In the genomic region with DNA sequence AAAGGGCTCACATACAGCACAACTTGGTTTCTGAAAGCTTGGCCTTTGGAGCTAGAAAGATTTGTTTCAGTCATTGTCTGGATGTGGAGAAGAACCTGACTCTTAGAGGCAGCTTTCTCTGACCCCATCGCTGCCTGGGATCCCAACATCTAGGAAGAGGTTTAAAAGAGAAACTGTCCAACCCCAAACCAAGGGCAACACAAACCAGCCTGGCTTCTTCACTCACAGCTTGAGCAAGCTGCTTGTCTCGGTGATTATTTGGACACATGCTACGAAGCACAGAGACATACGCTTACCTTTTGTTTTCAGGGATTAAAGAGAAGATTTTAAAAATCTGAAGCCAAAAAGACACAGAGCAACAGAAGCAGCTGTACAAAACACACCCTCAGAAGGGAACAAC, we compare ENCODE assay signal across 25 cellular contexts.
DNase-seq lines count a peak whose midpoint lies in the region; ATAC-seq and TF ChIP-seq lines count a peak whose summit lies in the region.
"Had no signal": no experiment of that assay in that cellular context is flagged by ENCODE, and none has a peak within 500 bp of the region (broad histone marks: within the 10 kb centered on the region; RNA-seq: fewer than 3 reads in every experiment).

No MANE protein-coding gene starts in this region.

- no peak overlapping the region for H3K4me2 ChIP-seq in GM23248 (ENCODE audit: unreplicated experiment)
- H3K4me2 ChIP-seq: SK-N-SH had no signal

- intact Hi-C loops in colonic mucosa (cut with DNase I), result no loop called here
- intact Hi-C loops in transverse colon (cut with DNase I; ENCODE audit: low total_unique reads), result loop anchor here (5.0 kb wide), 1 partner anchor 72 kb away; no protein-coding TSS in a partner anchor
- intact Hi-C loops in aorta (cut with DNase I), result loop anchor here in 1 of 2 donors (10.0 kb wide), 1 partner anchor 181 kb away; no protein-coding TSS in a partner anchor

- WGBS in transverse colon (ENCODE audit: low coverage in 1 of 2), 2 donors, result 60 to 77% methylated on average over 1 to 4 of the region's 4 CpGs
- 82 to 90% methylated on average over 4 of the region's 4 CpGs for whole genome bisulfite sequencing in aorta, 2 donors
- 97 to 98% methylated on average over 4 of the region's 4 CpGs for WGBS in GM23248 (ENCODE audit: low coverage in 1 of 2, low lambda C conversion rate in 2 of 2, missing lambda C conversion rate in 2 of 2), 2 experiments

- H3K4me3 ChIP-seq in colonic mucosa, result no peak overlapping the region
- H3K4me3 ChIP-seq in mucosa of rectum (ENCODE audit: low read length in 2 of 2), result no peak overlapping the region
- H3K4me3 ChIP-seq in transverse colon, result no peak overlapping the region
- no peak overlapping the region for H3K4me3 ChIP-seq in aorta (ENCODE audit: low read length in 2 of 2)
- no peak overlapping the region for H3K4me3 ChIP-seq in GM23248
- H3K4me3 ChIP-seq: cardiac muscle cell, gastroesophageal sphincter, thoracic aorta had no signal

- no peak for ATAC-seq in aorta (ENCODE audit: low FRiP score)
- ATAC-seq in GM18858 (IDR thresholded peaks at IDR 0.05; ENCODE audit: unreplicated experiment), result no peak
- ATAC-seq: gastroesophageal sphincter; stimulated activated naive CD8-positive, alpha-beta T cell treated with anti-CD3 and anti-CD28 coated beads, Interleukin-15, Interleukin-2, amounts not matched to agents 100 U/mL and 50 U/mL, for 24 hours; T-helper 17 cell had no signal

- in situ Hi-C loops in transverse colon (cut with MboI; ENCODE audit: low pct_ligation_motif_present in 1 of 4, low pct_unique_long_range_greater_than_20kb in 1 of 4, low sequenced_read_pairs in 3 of 4), result no loop called here
- in situ Hi-C loops in GM23248 (cut with MboI), result no loop called here

- H3K27me3 ChIP-seq in colonic mucosa, result no peaks in the 10 kb centered on the region
- no peaks in the 10 kb centered on the region for H3K27me3 ChIP-seq in mucosa of rectum (ENCODE audit: control insufficient read depth in 2 of 2, insufficient read depth in 2 of 2, low read length in 2 of 2)
- no peaks in the 10 kb centered on the region for H3K27me3 ChIP-seq in transverse colon
- no peaks in the 10 kb centered on the region for H3K27me3 ChIP-seq in aorta (ENCODE audit: control insufficient read depth in 1 of 2, insufficient read depth in 2 of 2, low read length in 1 of 2)
- no peaks in the 10 kb centered on the region for H3K27me3 ChIP-seq in GM23248 (replicated peaks; ENCODE audit: insufficient read depth)
- H3K27me3 ChIP-seq: cardiac muscle cell, gastroesophageal sphincter had no signal

- no peaks in the 10 kb centered on the region for H3K79me2 ChIP-seq in GM23248 (ENCODE audit: insufficient read depth)

- no peaks in the 10 kb centered on the region for H3K9me2 ChIP-seq in GM23248 (ENCODE audit: insufficient read depth)
- H3K9me2 ChIP-seq: SK-N-SH had no signal

- H3K9ac ChIP-seq in colonic mucosa (ENCODE audit: low read depth in 2 of 2, low read length in 2 of 2) (peak overlapping the region in 1 of 2 donors; percentile 56), mucosa of rectum (ENCODE audit: low read depth in 1 of 2, low read length in 2 of 2) (peak overlapping the region in 1 of 2 donors; percentile 22), GM23248 (no peak overlapping the region)
- H3K9ac ChIP-seq: SK-N-SH had no signal

- H3K4me1 ChIP-seq in colonic mucosa, result peaks cover 8% of the 10 kb centered on the region
- H3K4me1 ChIP-seq in mucosa of rectum (ENCODE audit: control insufficient read depth in 2 of 2, insufficient read depth in 2 of 2, low read length in 2 of 2), result peaks cover 37 to 60% of the 10 kb centered on the region in 2 donors
- peaks cover 30 to 53% (median 50%) of the 10 kb centered on the region in 4 donors for H3K4me1 ChIP-seq in transverse colon
- H3K4me1 ChIP-seq in aorta (ENCODE audit: control insufficient read depth in 1 of 2, insufficient read depth in 2 of 2, low read length in 2 of 2), result peaks cover 0 to 12% of the 10 kb centered on the region in 2 donors
- peaks cover 15% of the 10 kb centered on the region for H3K4me1 ChIP-seq in GM23248 (ENCODE audit: insufficient read depth)

- H3K9me3 ChIP-seq in KOPT-K1 (ENCODE audit: insufficient read depth, low read length, poor library complexity, severe bottlenecking) (no peaks in the 10 kb centered on the region), colonic mucosa (no peaks in the 10 kb centered on the region), mucosa of rectum (ENCODE audit: control insufficient read depth in 2 of 2, low read length in 2 of 2) (no peaks in the 10 kb centered on the region), transverse colon (no peaks in the 10 kb centered on the region), aorta (ENCODE audit: control insufficient read depth, low read length) (no peaks in the 10 kb centered on the region), GM23248 (ENCODE audit: low read depth) (no peaks in the 10 kb centered on the region)
- H3K9me3 ChIP-seq: Caco-2, gastroesophageal sphincter, SK-N-SH, thoracic aorta had no signal

- TF ChIP-seq EP300 in transverse colon (IDR thresholded peaks at IDR 0.05; ENCODE audit: low read depth), result no peak

- H3F3A ChIP-seq in GM23248 (ENCODE audit: insufficient read depth), result peaks cover 4% of the 10 kb centered on the region; the same call in 1 of the 2 replicates

- H4K20me1 ChIP-seq in GM23248 (ENCODE audit: insufficient read depth), result no peaks in the 10 kb centered on the region

- H3K27ac ChIP-seq in KOPT-K1 (ENCODE audit: low read depth, low read length, poor library complexity, severe bottlenecking) (peak overlapping the region; percentile 30), colonic mucosa (peak overlapping the region; percentile 88), mucosa of rectum (ENCODE audit: low read depth in 2 of 2, low read length in 2 of 2) (peak overlapping the region; percentile 26 to 73), transverse colon (peak overlapping the region; percentile 86 to 93 (median 90)), aorta (ENCODE audit: low read depth in 1 of 2, low read length in 2 of 2) (no peak overlapping the region), GM23248 (no peak overlapping the region)
- H3K27ac ChIP-seq: C4-2B had no signal

- TF ChIP-seq POLR2A in transverse colon (IDR thresholded peaks at IDR 0.05), result no peak

- H3K36me3 ChIP-seq in KOPT-K1 (ENCODE audit: insufficient read depth, low read length) (no peaks in the 10 kb centered on the region), colonic mucosa (no peaks in the 10 kb centered on the region), mucosa of rectum (ENCODE audit: control insufficient read depth in 2 of 2, insufficient read depth in 2 of 2, low read length in 2 of 2) (no peaks in the 10 kb centered on the region), transverse colon (no peaks in the 10 kb centered on the region), aorta (ENCODE audit: control insufficient read depth in 1 of 2, insufficient read depth in 2 of 2, low read length in 1 of 2) (no peaks in the 10 kb centered on the region), GM23248 (ENCODE audit: low read depth) (no peaks in the 10 kb centered on the region)
- H3K36me3 ChIP-seq: cardiac muscle cell, gastroesophageal sphincter, thoracic aorta had no signal

- TF ChIP-seq CTCF in colonic mucosa (IDR thresholded peaks at IDR 0.05) (no peak), transverse colon (IDR thresholded peaks at IDR 0.05) (no peak)

- no peak for DNase-seq in colonic mucosa
- peak; percentile 9 for DNase-seq in transverse colon
- DNase-seq in aorta, result no peak
- no peak for DNase-seq in GM23248
- DNase-seq: activated CD4-positive, alpha-beta T cell treated with anti-CD3 and anti-CD28 coated beads for 1 hour; activated CD8-positive, alpha-beta T cell treated with anti-CD3 and anti-CD28 coated beads for 36 hours; anterior cingulate cortex; Caco-2; hippocampal formation; left colon; mesenchymal stem cell; NCI-H1105 treated with DMSO at 0.1 percent for 48 hours; NCI-H1930; NCI-H446 treated with DMSO at 0.1 percent for 48 hours; NCI-H82; SK-N-SH; stimulated activated naive CD8-positive, alpha-beta T cell treated with anti-CD3 and anti-CD28 coated beads, Interleukin-15, Interleukin-2, amounts not matched to agents 100 U/mL and 50 U/mL, for 24 hours; T-helper 17 cell had no signal

- H2AFZ ChIP-seq in GM23248, result no peak overlapping the region

Comparison
In these comparisons a context has a peak if more than half of its experiments do, and no peak if none do; other contexts are left out.
1. H3K27ac ChIP-seq: peak in KOPT-K1 (single experiment), colonic mucosa (single experiment), mucosa of rectum (2 of 2) and transverse colon (4 of 4); none in aorta (0 of 2) and GM23248 (single experiment).